In the genomic region with DNA sequence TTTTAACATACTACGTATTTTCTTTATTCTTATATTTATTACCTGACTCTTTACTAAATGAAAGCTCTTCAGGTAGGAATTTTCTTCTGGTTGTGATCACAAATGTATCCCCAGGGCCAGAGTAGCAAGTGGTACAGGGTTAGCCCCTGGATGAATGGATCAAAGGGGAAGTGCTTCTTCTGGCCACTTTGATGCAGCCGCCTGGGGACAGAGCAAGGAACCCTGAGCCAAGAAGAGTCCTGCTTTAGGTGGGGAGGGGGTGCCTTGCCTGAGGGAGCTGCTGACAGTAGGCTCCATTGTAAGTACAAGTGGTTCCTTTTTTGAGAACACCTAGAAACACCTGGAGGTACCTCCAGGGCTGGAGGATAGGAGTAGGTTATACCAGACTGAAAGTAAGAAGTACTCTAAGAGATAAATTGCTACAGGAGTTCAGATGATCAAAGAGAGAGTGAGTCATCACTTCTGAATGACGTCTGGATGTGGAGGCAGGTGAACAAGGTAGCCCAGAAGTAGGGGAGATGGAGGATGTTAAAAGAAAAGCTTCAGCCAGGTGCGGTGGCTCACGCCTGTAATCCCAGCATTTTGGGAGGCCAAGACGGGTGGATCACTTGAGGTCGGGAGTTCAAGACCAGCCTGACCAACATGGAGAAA, we compare ENCODE assay signal across 17 cellular contexts.
DNase-seq lines count a peak whose midpoint lies in the region; ATAC-seq and TF ChIP-seq lines count a peak whose summit lies in the region.
"Had no signal": no experiment of that assay in that cellular context is flagged by ENCODE, and none has a peak within 500 bp of the region (broad histone marks: within the 10 kb centered on the region; RNA-seq: fewer than 3 reads in every experiment).

No MANE protein-coding gene starts in this region.

- no peak for TF ChIP-seq RAD21 in HCT116 (IDR thresholded peaks at IDR 0.05; ENCODE audit: low read depth)

- H3K36me3 ChIP-seq in HCT116 (ENCODE audit: control insufficient read depth in 1 of 2, insufficient read depth in 2 of 2, low read length in 2 of 2), result no peaks in the 10 kb centered on the region; a peak in 1 of 4 replicates
- no peaks in the 10 kb centered on the region for H3K36me3 ChIP-seq in RWPE2 (ENCODE audit: low read depth)
- H3K36me3 ChIP-seq: MG63 had no signal

- POLR2A ChIA-PET in HCT116 (lab: Charles Lee), result interaction anchor here (1.0 to 4.9 kb wide), 7 partner anchors 8 to 84 kb away, joined by 3 to 50 read pairs (median 15); no protein-coding TSS in a partner anchor

- H3K79me2 ChIP-seq in HCT116 (ENCODE audit: insufficient read depth, low read length), result no peaks in the 10 kb centered on the region

- H3K4me3 ChIP-seq in HCT116 (replicated peaks in 1 of 2; ENCODE audit: low read depth in 1 of 2, low read length in 2 of 2), result peak overlapping the region in 1 of 2 experiments; percentile 34; a peak in 2 of 4 replicates
- no peak overlapping the region for H3K4me3 ChIP-seq in RWPE2 (ENCODE audit: severe bottlenecking)
- H3K4me3 ChIP-seq: MG63 had no signal

- H3K9me3 ChIP-seq in HCT116 (ENCODE audit: control insufficient read depth in 1 of 2, insufficient read depth in 1 of 2, low read depth in 1 of 2, low read length in 2 of 2) (no peaks in the 10 kb centered on the region), RWPE2 (ENCODE audit: severe bottlenecking) (no peaks in the 10 kb centered on the region)
- H3K9me3 ChIP-seq: MG63 had no signal

- no peaks in the 10 kb centered on the region for H3K27me3 Mint-ChIP-seq in Calu3 (ENCODE audit: unreplicated experiment)

- TF ChIP-seq POLR2A in HCT116 (IDR thresholded peaks at IDR 0.05; ENCODE audit: borderline replicate concordance, extremely low read depth, insufficient read depth, insufficient read length), result no peak

- no peak for DNase-seq in Calu3
- peak; percentile 86 for DNase-seq in HCT116 (ENCODE audit: low read depth, low spot score)
- no peak for DNase-seq in RWPE2 (ENCODE audit: low spot score)
- DNase-seq in islet precursor cell, result peak; percentile 77
- DNase-seq in NCI-H1694 (lab: John Stamatoyannopoulos, UW), result no peak
- no peak for DNase-seq in GM19238 (ENCODE audit: insufficient read length, low spot score)
- no peak for DNase-seq in NCI-H2196 (lab: John Stamatoyannopoulos, UW; ENCODE audit: unreplicated experiment)
- DNase-seq: ACHN; CD4-positive, alpha-beta memory T cell; KG1; MG63; NCI-H1105 treated with DMSO at 0.1 percent for 48 hours; NCI-H187 treated with DMSO at 0.1 percent for 48 hours; NCI-H524; T-helper 1 cell had no signal

- H3K27me3 ChIP-seq in HCT116 (ENCODE audit: insufficient read depth, low read length) (no peaks in the 10 kb centered on the region), RWPE2 (ENCODE audit: insufficient read depth, poor library complexity, severe bottlenecking) (no peaks in the 10 kb centered on the region)
- H3K27me3 ChIP-seq: MG63 had no signal

- H3K36me3 Mint-ChIP-seq in Calu3 (ENCODE audit: insufficient read depth, unreplicated experiment), result peaks cover 9% of the 10 kb centered on the region
- H3K36me3 Mint-ChIP-seq: CD4-positive, alpha-beta memory T cell had no signal

- no peaks in the 10 kb centered on the region for H4K20me1 ChIP-seq in HCT116 (ENCODE audit: insufficient read depth)

- H3K4me1 Mint-ChIP-seq in Calu3 (ENCODE audit: low read depth, unreplicated experiment), result peaks cover 58% of the 10 kb centered on the region
- H3K4me1 Mint-ChIP-seq: B cell; CD4-positive, alpha-beta memory T cell had no signal

- no peak overlapping the region for H2AFZ ChIP-seq in HCT116 (ENCODE audit: low read depth, low read length, poor library complexity, severe bottlenecking)

- H3K4me2 ChIP-seq in HCT116 (ENCODE audit: low read length), result peak overlapping the region; percentile 69

- RAD21 ChIA-PET in HCT116 (lab: Charles Lee; ENCODE audit: low non-redundant PET in 1 of 2, low total read pairs in 2 of 2, uncharacterized antibody in 2 of 2, unreplicated experiment in 2 of 2), result interaction anchor here in 1 of 2 experiments (1.2 kb wide), 1 partner anchor 51 kb away, joined by 4 read pairs; no protein-coding TSS in a partner anchor

- H3K4me1 ChIP-seq in HCT116 (ENCODE audit: control insufficient read depth in 1 of 2, insufficient read depth in 2 of 2, low read length in 2 of 2) (peaks cover 88 to 95% of the 10 kb centered on the region in 2 experiments), RWPE2 (ENCODE audit: insufficient read depth, poor library complexity, severe bottlenecking) (peaks cover 33% of the 10 kb centered on the region)

- no TSS peak for BruUV-seq in Calu3 (replicated peaks; lab: Mats Ljungman, UMichigan)
- no TSS peak for BruUV-seq in HCT116 (replicated peaks; lab: Mats Ljungman, UMichigan)

- H3K9me2 ChIP-seq in HCT116 (ENCODE audit: insufficient read depth), result no peaks in the 10 kb centered on the region

- H3K27ac ChIP-seq in HCT116 (ENCODE audit: low read depth, low read length) (peak overlapping the region; percentile 92), RWPE2 (ENCODE audit: poor library complexity, severe bottlenecking) (peak overlapping the region; percentile 88)

- H3K27ac Mint-ChIP-seq in Calu3 (ENCODE audit: unreplicated experiment), result peak overlapping the region; percentile 15
- H3K27ac Mint-ChIP-seq: B cell; CD4-positive, alpha-beta memory T cell had no signal

- no peak overlapping the region for H3K4me3 Mint-ChIP-seq in Calu3 (ENCODE audit: low read depth, unreplicated experiment)
- H3K4me3 Mint-ChIP-seq: B cell; CD4-positive, alpha-beta memory T cell had no signal

- peak overlapping the region; percentile 72 for H3K9ac ChIP-seq in HCT116 (ENCODE audit: low read length)

- no peak for TF ChIP-seq CTCF in Calu3 (IDR thresholded peaks at IDR 0.05; ENCODE audit: unreplicated experiment)
- no peak for TF ChIP-seq CTCF in HCT116 (IDR thresholded peaks at IDR 0.05 in 2 of 3, conservative IDR thresholded peaks at IDR 0.05 in 1 of 3; ENCODE audit: borderline replicate concordance in 1 of 3, insufficient read depth in 1 of 3, low read depth in 2 of 3, low read length in 2 of 3)
- no peak for TF ChIP-seq CTCF in RWPE2 (IDR thresholded peaks at IDR 0.05; ENCODE audit: poor library complexity, severe bottlenecking)

- intact Hi-C loops in Calu3 (cut with micrococcal nuclease; ENCODE audit: unreplicated experiment), result no loop called here
- intact Hi-C loops in HCT116 (cut with micrococcal nuclease), result loop anchor here (2.0 to 5.0 kb wide), 2 partner anchors 52 to 189 kb away; no protein-coding TSS in a partner anchor

- ATAC-seq in HCT116, result peak; percentile 74
- ATAC-seq in RWPE2 (ENCODE audit: low read depth), result peak; percentile 65
- no peak for ATAC-seq in HG02840 (IDR thresholded peaks at IDR 0.05; ENCODE audit: low FRiP score, unreplicated experiment)

- CTCF ChIA-PET in Calu3 (lab: Charles Lee) (no interaction called here), HCT116 (lab: Charles Lee) (interaction anchor here (1.2 to 1.8 kb wide), 3 partner anchors 9 to 176 kb away, joined by 3 to 7 read pairs (median 3); no protein-coding TSS in a partner anchor)

- no peaks in the 10 kb centered on the region for H3K9me3 Mint-ChIP-seq in Calu3 (ENCODE audit: low read depth, unreplicated experiment)

TF ChIP-seq in HCT116, 20 proteins besides CTCF, POLR2A, EP300 and RAD21:
- TF ChIP-seq TCF7L2 (IDR thresholded peaks at IDR 0.05; ENCODE audit: borderline replicate concordance, extremely low read depth, insufficient read depth, insufficient read length) (peak; percentile 95), YY1 (IDR thresholded peaks at IDR 0.05; ENCODE audit: extremely low read depth, insufficient replicate concordance, low read depth, low read length) (no peak)

Comparison
In these comparisons a context has a peak if more than half of its experiments do, and no peak if none do; other contexts are left out.
1. DNase-seq: peak in HCT116 (single experiment) and islet precursor cell (single experiment); none in Calu3 (single experiment), RWPE2 (single experiment), NCI-H1694 (single experiment), GM19238 (single experiment) and NCI-H2196 (single experiment).